22 cellular contexts compared by ENCODE assay signal in genomic region chr2:211609127-211609526, GRCh38.
"Had no signal": no experiment of that assay in that cellular context is flagged by ENCODE, and none has a peak within 500 bp of the region (broad histone marks: within the 10 kb centered on the region; RNA-seq: fewer than 3 reads in every experiment).

No MANE protein-coding gene starts in this region.

- H3K27ac Mint-ChIP-seq: activated naive CD8-positive, alpha-beta T cell treated with anti-CD3 and anti-CD28 coated beads for 36 hours; natural killer cell; T-helper 17 cell had no signal

- H3K27ac ChIP-seq: coronary artery, esophagus squamous epithelium, gastrocnemius medialis, prostate gland, spleen, thoracic aorta had no signal

- H3K9me3 Mint-ChIP-seq: activated naive CD8-positive, alpha-beta T cell treated with anti-CD3 and anti-CD28 coated beads for 36 hours; activated T-cell treated with anti-CD3 and anti-CD28 coated beads, Interleukin-2, amount 50 U/mL, for 4 hours had no signal

- DNase-seq: activated CD4-positive, alpha-beta T cell treated with anti-CD3 and anti-CD28 coated beads for 4 hours; activated CD4-positive, alpha-beta T cell treated with anti-CD3 and anti-CD28 coated beads, Interleukin-2, amount 50 U/mL, for 48 hours; activated CD4-positive, CD25-positive, alpha-beta regulatory T cell; activated CD8-positive, alpha-beta memory T cell treated with anti-CD3 and anti-CD28 coated beads, Interleukin-2, amount 50 U/mL, for 48 hours; activated naive CD4-positive, alpha-beta T cell treated with Interleukin-2 at 50 U/mL for 16 hours; activated naive CD8-positive, alpha-beta T cell treated with anti-CD3 and anti-CD28 coated beads for 36 hours; activated T-cell treated with anti-CD3 and anti-CD28 coated beads, Interleukin-2, amount 50 U/mL, for 4 hours; cerebellar nuclear complex; esophagus squamous epithelium; gastrocnemius medialis; kidney; natural killer cell; spleen; stimulated activated CD4-positive, alpha-beta T cell treated with anti-CD3 and anti-CD28 coated beads, Interleukin-4, amount 100 ng/mL, for 1 hour; stimulated activated naive CD4-positive, alpha-beta T cell treated with Interleukin-2 at 50 U/mL for 16 hours; T-helper 17 cell had no signal

- H3K4me3 ChIP-seq: coronary artery, esophagus squamous epithelium, gastrocnemius medialis, lung, prostate gland, spleen, thoracic aorta had no signal

- H3K4me1 Mint-ChIP-seq: T-helper 17 cell had no signal

- H3K27me3 Mint-ChIP-seq: activated naive CD8-positive, alpha-beta T cell treated with anti-CD3 and anti-CD28 coated beads for 36 hours; T-helper 17 cell had no signal

- H3K4me3 Mint-ChIP-seq: activated naive CD8-positive, alpha-beta T cell treated with anti-CD3 and anti-CD28 coated beads for 36 hours; activated T-cell treated with anti-CD3 and anti-CD28 coated beads, Interleukin-2, amount 50 U/mL, for 4 hours; natural killer cell; T-helper 17 cell had no signal

- H3K27me3 ChIP-seq: esophagus squamous epithelium, gastrocnemius medialis, spleen had no signal

- ATAC-seq: activated T-cell treated with anti-CD3 and anti-CD28 coated beads, Interleukin-2, amount 50 U/mL, for 4 hours; gastrocnemius medialis; left lobe of liver; natural killer cell; T-helper 17 cell had no signal

- H3K9me3 ChIP-seq: esophagus squamous epithelium, gastrocnemius medialis, prostate gland, spleen, thoracic aorta had no signal

- FAIRE-seq: bronchial epithelial cell, kidney had no signal

- H3K36me3 ChIP-seq: esophagus squamous epithelium, gastrocnemius medialis, prostate gland, spleen had no signal

- H3K36me3 Mint-ChIP-seq: activated naive CD8-positive, alpha-beta T cell treated with anti-CD3 and anti-CD28 coated beads for 36 hours; natural killer cell had no signal

- H3K4me1 ChIP-seq: esophagus squamous epithelium, gastrocnemius medialis, prostate gland, spleen had no signal
